In genomic region chr12:18246057-18246456, GRCh38 we compare ENCODE assay signal across 1 cellular context.
TF ChIP-seq lines count a peak whose summit lies in the region.

No MANE protein-coding gene starts in this region.

TF ChIP-seq in HCT116, 20 proteins besides CTCF, POLR2A, EP300 and RAD21 (continued from another document):
- TF ChIP-seq, protein P1, sequence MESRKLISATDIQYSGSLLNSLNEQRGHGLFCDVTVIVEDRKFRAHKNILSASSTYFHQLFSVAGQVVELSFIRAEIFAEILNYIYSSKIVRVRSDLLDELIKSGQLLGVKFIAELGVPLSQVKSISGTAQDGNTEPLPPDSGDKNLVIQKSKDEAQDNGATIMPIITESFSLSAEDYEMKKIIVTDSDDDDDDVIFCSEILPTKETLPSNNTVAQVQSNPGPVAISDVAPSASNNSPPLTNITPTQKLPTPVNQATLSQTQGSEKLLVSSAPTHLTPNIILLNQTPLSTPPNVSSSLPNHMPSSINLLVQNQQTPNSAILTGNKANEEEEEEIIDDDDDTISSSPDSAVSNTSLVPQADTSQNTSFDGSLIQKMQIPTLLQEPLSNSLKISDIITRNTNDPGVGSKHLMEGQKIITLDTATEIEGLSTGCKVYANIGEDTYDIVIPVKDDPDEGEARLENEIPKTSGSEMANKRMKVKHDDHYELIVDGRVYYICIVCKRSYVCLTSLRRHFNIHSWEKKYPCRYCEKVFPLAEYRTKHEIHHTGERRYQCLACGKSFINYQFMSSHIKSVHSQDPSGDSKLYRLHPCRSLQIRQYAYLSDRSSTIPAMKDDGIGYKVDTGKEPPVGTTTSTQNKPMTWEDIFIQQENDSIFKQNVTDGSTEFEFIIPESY (IDR thresholded peaks at IDR 0.05; ENCODE audit: extremely low read depth, insufficient replicate concordance, low read length), result no peak
- TF ChIP-seq SRF (IDR thresholded peaks at IDR 0.05; ENCODE audit: low read depth), result no peak
- TF ChIP-seq FOSL1 (IDR thresholded peaks at IDR 0.05; ENCODE audit: low read depth), result no peak
- TF ChIP-seq YY1 (IDR thresholded peaks at IDR 0.05; ENCODE audit: extremely low read depth, insufficient replicate concordance, low read depth, low read length), result no peak
- TF ChIP-seq MAX (IDR thresholded peaks at IDR 0.05), result no peak
